ENCODE assay signal across 21 cellular contexts in the genomic region with DNA sequence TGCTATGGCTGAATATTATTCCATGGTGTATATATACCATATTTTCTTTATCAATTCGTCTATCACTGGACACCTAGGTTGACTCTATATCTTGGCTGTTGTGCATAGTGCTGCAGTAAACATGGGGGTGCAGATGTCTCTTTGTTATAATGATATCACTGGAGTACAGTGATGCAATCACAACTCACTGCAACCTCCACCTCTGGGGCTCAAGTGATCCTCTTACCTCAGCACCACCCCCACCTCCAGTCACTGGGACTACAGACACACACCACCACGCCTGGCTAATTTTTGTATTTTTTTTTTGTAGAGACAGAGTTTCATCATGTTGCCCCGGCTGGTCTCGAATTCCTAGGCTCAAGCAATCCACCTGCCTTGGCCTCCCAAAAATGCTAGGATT.
"Had no signal": no experiment of that assay in that cellular context is flagged by ENCODE, and none has a peak within 500 bp of the region (broad histone marks: within the 10 kb centered on the region; RNA-seq: fewer than 3 reads in every experiment).

No MANE protein-coding gene starts in this region.

- H3K27ac ChIP-seq: dorsolateral prefrontal cortex, left lung, lower lobe of right lung, pancreas, sigmoid colon, skin epidermis, testis, transverse colon had no signal

- H3K4me1 ChIP-seq: left lung, lower lobe of right lung, transverse colon had no signal

- H3K4me3 ChIP-seq: dorsolateral prefrontal cortex, heart right ventricle, left lung, lower lobe of right lung, pancreas, sigmoid colon, skin epidermis, testis, transverse colon had no signal

- DNase-seq: cortex of kidney; dorsolateral prefrontal cortex; effector CD8-positive, alpha-beta T cell; heart right ventricle; hypothalamus; kidney glomerular epithelial cell; left lung; lower lobe of right lung; mesenchymal stem cell; midbrain; occipital lobe; pancreas; sigmoid colon; stimulated activated CD4-positive, alpha-beta T cell treated with anti-CD3 and anti-CD28 coated beads, Interleukin-2, amount 100 ng/mL, for 24 hours; stimulated activated CD4-positive, alpha-beta T cell treated with anti-CD3 and anti-CD28 coated beads, Interleukin-4, amount 100 ng/mL, for 4 hours; stimulated activated naive B cell treated with anti-CD40 and anti-IgM and Interleukin-4, amounts not matched to agents 10 μg/mL and 1 μg/mL and 100 μg/mL, for 72 hours; stimulated activated naive CD8-positive, alpha-beta T cell treated with anti-CD3 and anti-CD28 coated beads, Interleukin-15, amount 100 ng/mL, for 72 hours; testis; transverse colon had no signal

- H3K27me3 ChIP-seq: dorsolateral prefrontal cortex, heart right ventricle, left lung, pancreas, sigmoid colon, testis, transverse colon had no signal

- ATAC-seq: esophagus mucosa; heart right ventricle; left lung; lower lobe of right lung; pancreas; stimulated activated naive B cell treated with anti-CD40 and anti-IgM and Interleukin-4, amounts not matched to agents 10 μg/mL and 1 μg/mL and 100 μg/mL, for 72 hours; stimulated activated naive CD8-positive, alpha-beta T cell treated with anti-CD3 and anti-CD28 coated beads, Interleukin-15, amount 100 ng/mL, for 72 hours had no signal

- H3K9me3 ChIP-seq: heart right ventricle, left lung, lower lobe of right lung, pancreas, sigmoid colon, testis, transverse colon had no signal

- H3K36me3 ChIP-seq: pancreas had no signal
